In genomic region chr10:131911451-131911850, GRCh38 we compare ENCODE assay signal across 32 cellular contexts. TPM values are rescaled to one million over a fixed set of nuclear protein-coding genes. Genes with fewer than 3 reads are reported as not detected.
DNase-seq lines count a peak whose midpoint lies in the region; ATAC-seq and TF ChIP-seq lines count a peak whose summit lies in the region.
"Had no signal": no experiment of that assay in that cellular context is flagged by ENCODE, and none has a peak within 500 bp of the region (broad histone marks: within the 10 kb centered on the region; RNA-seq: fewer than 3 reads in every experiment).

No MANE protein-coding gene starts in this region.

- H3K4me3 ChIP-seq in CD4-positive, CD25-positive, alpha-beta regulatory T cell (ENCODE audit: low read depth, low read length): no peak overlapping the region
- H3K4me3 ChIP-seq in ovary: no peak overlapping the region
- H3K4me3 ChIP-seq in tibial nerve: no peak overlapping the region
- H3K4me3 ChIP-seq: coronary artery, suprapubic skin had no signal

- peaks cover 0 to 1% (median 0%) of the 10 kb centered on the region in 7 donors for H3K9me3 Mint-ChIP-seq in CD4-positive, CD25-positive, alpha-beta regulatory T cell
- H3K9me3 Mint-ChIP-seq: activated naive CD4-positive, alpha-beta T cell treated with anti-CD3 and anti-CD28 coated beads, Interleukin-2, amount 10 ng/mL, durations not matched to agents 7 days and 5 days; HFFc6; mesothelial cell of epicardium; naive thymus-derived CD8-positive, alpha-beta T cell had no signal

- H3K9me3 ChIP-seq in CD4-positive, CD25-positive, alpha-beta regulatory T cell (ENCODE audit: control insufficient read depth in 2 of 2, low read length in 2 of 2): no peaks in the 10 kb centered on the region
- H3K9me3 ChIP-seq in ovary: no peaks in the 10 kb centered on the region
- no peaks in the 10 kb centered on the region for H3K9me3 ChIP-seq in tibial nerve
- H3K9me3 ChIP-seq: SK-N-SH, suprapubic skin had no signal

- DNase-seq in NCI-H1417 (lab: John Stamatoyannopoulos, UW) (peak in 2 of 3 experiments; percentile 0 to 52), NCI-H1417 treated with DMSO at 0.1 percent for 48 hours (lab: John Stamatoyannopoulos, UW) (no peak), cerebellum (ENCODE audit: low spot score) (peak; percentile 83), ovary (peak; percentile 58 to 76 (median 65)), NCI-H510A (lab: John Stamatoyannopoulos, UW) (no peak), tibial nerve (ENCODE audit: low spot score in 2 of 2) (no peak)
- no peak for DNase-seq in CD4-positive, CD25-positive, alpha-beta regulatory T cell
- DNase-seq: 8988T; activated CD8-positive, alpha-beta memory T cell treated with anti-CD3 and anti-CD28 coated beads, Interleukin-2, amount 50 U/mL, for 48 hours; activated CD8-positive, alpha-beta T cell treated with anti-CD3 and anti-CD28 coated beads for 36 hours; activated naive CD4-positive, alpha-beta T cell treated with anti-CD3 and anti-CD28 coated beads, Interleukin-2, amount 10 ng/mL, durations not matched to agents 7 days and 5 days; aorta; effector CD8-positive, alpha-beta T cell; EL; glutamatergic neuron; GOT3; HFFc6; IMR-90; islet precursor cell; MV-4-11; naive thymus-derived CD8-positive, alpha-beta T cell; occipital lobe; SK-N-SH; small intestine; stimulated activated naive CD4-positive, alpha-beta T cell treated with Interleukin-2 at 50 U/mL for 16 hours had no signal

- H3K27ac ChIP-seq in CD4-positive, CD25-positive, alpha-beta regulatory T cell (ENCODE audit: insufficient read depth, low read length, poor library complexity, severe bottlenecking): no peak overlapping the region
- H3K27ac ChIP-seq in ovary: peak overlapping the region in 1 of 2 donors; percentile 79
- H3K27ac ChIP-seq in tibial nerve: no peak overlapping the region
- H3K27ac ChIP-seq: coronary artery, suprapubic skin had no signal

- H3K36me3 Mint-ChIP-seq in CD4-positive, CD25-positive, alpha-beta regulatory T cell: peaks cover 31% of the 10 kb centered on the region

- no peaks in the 10 kb centered on the region for H3K27me3 ChIP-seq in CD4-positive, CD25-positive, alpha-beta regulatory T cell (ENCODE audit: control insufficient read depth, insufficient read depth, low read length)
- no peaks in the 10 kb centered on the region for H3K27me3 ChIP-seq in ovary
- no peaks in the 10 kb centered on the region for H3K27me3 ChIP-seq in tibial nerve
- H3K27me3 ChIP-seq: suprapubic skin had no signal

- H3K27ac Mint-ChIP-seq in CD4-positive, CD25-positive, alpha-beta regulatory T cell: peak overlapping the region; percentile 20 to 78 (median 42)
- H3K27ac Mint-ChIP-seq: activated CD8-positive, alpha-beta T cell treated with anti-CD3 and anti-CD28 coated beads for 36 hours; activated naive CD4-positive, alpha-beta T cell treated with anti-CD3 and anti-CD28 coated beads, Interleukin-2, amount 10 ng/mL, durations not matched to agents 7 days and 5 days; activated T-helper 1 cell treated with anti-CD3 and anti-CD28 coated beads, Interleukin-12 subunit alpha, Interleukin-12 subunit beta, Interleukin-2, Interleukin-4 antibody, amounts not matched to agents 30 ng/mL and 10 ng/mL and 1 ng/mL, durations not matched to agents 14 hours and 24 hours and 36 hours; HFFc6 had no signal

- H3K4me1 Mint-ChIP-seq in CD4-positive, CD25-positive, alpha-beta regulatory T cell: peaks cover 26 to 89% (median 61%) of the 10 kb centered on the region in 4 donors

- ATAC-seq in CD4-positive, CD25-positive, alpha-beta regulatory T cell (ENCODE audit: low read depth in 2 of 2): no peak
- no peak for ATAC-seq in HG03135 (IDR thresholded peaks at IDR 0.05; ENCODE audit: unreplicated experiment)
- ATAC-seq: activated CD8-positive, alpha-beta T cell treated with anti-CD3 and anti-CD28 coated beads for 36 hours; naive thymus-derived CD8-positive, alpha-beta T cell; Right ventricle myocardium inferior had no signal

- TF ChIP-seq EP300 in ovary (IDR thresholded peaks at IDR 0.05): no peak
- TF ChIP-seq EP300 in tibial nerve (IDR thresholded peaks at IDR 0.05): no peak

- peak; percentile 24 for TF ChIP-seq POLR2A in ovary (IDR thresholded peaks at IDR 0.05)
- TF ChIP-seq POLR2A in tibial nerve (IDR thresholded peaks at IDR 0.05): no peak

- intact Hi-C loops in ovary (cut with DNase I): no loop called here

- peak overlapping the region in 1 of 4 donors; percentile 18 for H3K4me3 Mint-ChIP-seq in CD4-positive, CD25-positive, alpha-beta regulatory T cell
- H3K4me3 Mint-ChIP-seq: activated CD8-positive, alpha-beta T cell treated with anti-CD3 and anti-CD28 coated beads for 36 hours; activated naive CD4-positive, alpha-beta T cell treated with anti-CD3 and anti-CD28 coated beads, Interleukin-2, amount 10 ng/mL, durations not matched to agents 7 days and 5 days; activated T-helper 1 cell treated with anti-CD3 and anti-CD28 coated beads, Interleukin-12 subunit alpha, Interleukin-12 subunit beta, Interleukin-2, Interleukin-4 antibody, amounts not matched to agents 30 ng/mL and 10 ng/mL and 1 ng/mL, durations not matched to agents 14 hours and 24 hours and 36 hours; HFFc6; mesothelial cell of epicardium; T-helper 1 cell treated with Interleukin-12 subunit alpha and Interleukin-12 subunit beta and Interleukin-4 antibody, amounts not matched to agents 30 μg/mL and 1 μg/mL, for 36 hours had no signal

- H3K36me3 ChIP-seq in CD4-positive, CD25-positive, alpha-beta regulatory T cell (ENCODE audit: control insufficient read depth, insufficient read depth, low read length): peaks cover 29% of the 10 kb centered on the region
- H3K36me3 ChIP-seq in ovary (no peaks in the 10 kb centered on the region), tibial nerve (peaks cover 0 to 22% (median 0%) of the 10 kb centered on the region in 3 donors)

- TF ChIP-seq CTCF in ovary (IDR thresholded peaks at IDR 0.05) (no peak), tibial nerve (IDR thresholded peaks at IDR 0.05) (no peak)

- WGBS in ovary, 3 donors: 7 to 28% (median 14%) methylated on average over 9 of the region's 9 CpGs
- 49 to 56% methylated on average over 9 of the region's 9 CpGs for WGBS in tibial nerve, 2 donors

- H3K27me3 Mint-ChIP-seq in CD4-positive, CD25-positive, alpha-beta regulatory T cell: no peaks in the 10 kb centered on the region
- H3K27me3 Mint-ChIP-seq: activated CD8-positive, alpha-beta T cell treated with anti-CD3 and anti-CD28 coated beads for 36 hours; activated naive CD4-positive, alpha-beta T cell treated with anti-CD3 and anti-CD28 coated beads, Interleukin-2, amount 10 ng/mL, durations not matched to agents 7 days and 5 days; naive thymus-derived CD8-positive, alpha-beta T cell had no signal

- H3K4me1 ChIP-seq in CD4-positive, CD25-positive, alpha-beta regulatory T cell (ENCODE audit: control insufficient read depth, insufficient read depth, low read length, poor library complexity, severe bottlenecking): peaks cover 41% of the 10 kb centered on the region
- peaks cover 39% of the 10 kb centered on the region for H3K4me1 ChIP-seq in ovary (ENCODE audit: insufficient read depth)
- H3K4me1 ChIP-seq in tibial nerve: peaks cover 0 to 49% (median 0%) of the 10 kb centered on the region in 4 donors

RNA-seq across cellular contexts. Expression of gene PPP2R2D, which starts 10.6 kb away (rescaled TPM):
- total RNA-seq in CD4-positive, CD25-positive, alpha-beta regulatory T cell: 41.8 TPM
- polyA plus RNA-seq in CD4-positive, CD25-positive, alpha-beta regulatory T cell: 10 to 100 TPM; 23.8 to 48.1 (median 25.6) TPM
- total RNA-seq in cerebellum: 51.1 TPM
- 10 to 100 TPM; 26.7 to 48.9 (median 42.0) TPM for total RNA-seq in ovary
- 10 to 100 TPM; 30.3 to 62.9 TPM for polyA plus RNA-seq in ovary
- 10 to 100 TPM; 22.9 to 35.1 (median 28.9) TPM for total RNA-seq in tibial nerve

Comparison
In these comparisons a context has a peak if more than half of its experiments do, and no peak if none do; other contexts are left out.
1. DNase-seq: peak in NCI-H1417 (2 of 3), cerebellum (single experiment) and ovary (5 of 5); none in NCI-H1417 treated with DMSO at 0.1 percent for 48 hours (single experiment), CD4-positive, CD25-positive, alpha-beta regulatory T cell (0 of 3), NCI-H510A (single experiment) and tibial nerve (0 of 2).